In the genomic region with DNA sequence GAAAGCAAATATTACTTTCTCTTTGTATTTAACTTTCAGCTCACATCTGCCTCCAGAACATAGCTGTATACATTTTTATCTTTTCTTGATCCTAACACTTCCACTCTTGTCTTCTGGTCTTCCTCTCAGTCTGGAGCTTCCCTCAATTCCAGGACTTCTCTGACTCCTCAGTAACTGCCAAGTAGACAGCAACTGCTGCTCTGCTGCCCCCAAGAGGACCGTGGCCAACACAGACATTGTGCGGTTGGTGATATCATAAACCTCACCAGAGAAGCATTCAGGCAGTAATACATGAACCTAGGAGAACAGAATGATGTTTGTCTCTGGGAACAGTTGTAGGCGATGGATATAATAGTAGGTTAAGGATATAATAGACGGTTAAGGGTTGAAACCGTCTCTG, we compare ENCODE assay signal across 9 cellular contexts. TPM values are rescaled to one million over a fixed set of nuclear protein-coding genes. Genes with fewer than 3 reads are reported as not detected.
DNase-seq lines count a peak whose midpoint lies in the region; ATAC-seq and TF ChIP-seq lines count a peak whose summit lies in the region.
"Had no signal": no experiment of that assay in that cellular context is flagged by ENCODE, and none has a peak within 500 bp of the region (broad histone marks: within the 10 kb centered on the region; RNA-seq: fewer than 3 reads in every experiment).

No MANE protein-coding gene starts in this region.

- H3K4ac ChIP-seq in mesendoderm (ENCODE audit: low read depth, low read length): no peak overlapping the region

- H3K36me3 Mint-ChIP-seq in MCF 10A (ENCODE audit: insufficient read depth, unreplicated experiment) (no peaks in the 10 kb centered on the region), natural killer cell (no peaks in the 10 kb centered on the region)

- H3K36me3 ChIP-seq in mesendoderm (ENCODE audit: control insufficient read depth, insufficient read depth, low read length): no peaks in the 10 kb centered on the region

- H4K5ac ChIP-seq in mesendoderm (ENCODE audit: low read length): no peak overlapping the region

- H3K4me1 ChIP-seq in mesendoderm (ENCODE audit: control insufficient read depth, low read depth, low read length): no peaks in the 10 kb centered on the region

- H3K79me2 ChIP-seq in mesendoderm (ENCODE audit: control insufficient read depth, insufficient read depth, low read length): no peaks in the 10 kb centered on the region

- H2BK5ac ChIP-seq in mesendoderm (ENCODE audit: low read length): no peak overlapping the region

- no peak overlapping the region for H4K8ac ChIP-seq in mesendoderm (ENCODE audit: low read depth, low read length)

- intact Hi-C loops in MCF 10A (cut with micrococcal nuclease): loop anchor here (1.0 kb wide), 3 partner anchors 201 to 305 kb away; no protein-coding TSS in a partner anchor
- intact Hi-C loops in natural killer cell (cut with micrococcal nuclease): no loop called here

- peaks cover 26% of the 10 kb centered on the region for H3K27me3 Mint-ChIP-seq in MCF 10A (ENCODE audit: insufficient read depth, unreplicated experiment)
- no peaks in the 10 kb centered on the region for H3K27me3 Mint-ChIP-seq in natural killer cell (ENCODE audit: low read depth in 2 of 2)

- H3K27ac Mint-ChIP-seq in MCF 10A (ENCODE audit: low read depth, unreplicated experiment) (no peak overlapping the region), natural killer cell (no peak overlapping the region)
- H3K27ac Mint-ChIP-seq: activated T-cell treated with anti-CD3 and anti-CD28 coated beads, Interleukin-2, amount 50 U/mL, for 72 hours had no signal

- no peak overlapping the region for H3K18ac ChIP-seq in mesendoderm (ENCODE audit: low read length)

- H3K4me1 Mint-ChIP-seq in MCF 10A (ENCODE audit: insufficient read depth, unreplicated experiment): no peaks in the 10 kb centered on the region
- no peaks in the 10 kb centered on the region for H3K4me1 Mint-ChIP-seq in natural killer cell

- H3K4me3 Mint-ChIP-seq in MCF 10A (ENCODE audit: unreplicated experiment) (no peak overlapping the region), natural killer cell (no peak overlapping the region)
- H3K4me3 Mint-ChIP-seq: activated T-cell treated with anti-CD3 and anti-CD28 coated beads, Interleukin-2, amount 50 U/mL, for 72 hours had no signal

- no peak overlapping the region for H3K4me2 ChIP-seq in mesendoderm (ENCODE audit: low read length)

- H3K4me3 ChIP-seq in mesendoderm (ENCODE audit: low read length): no peak overlapping the region

- POLR2A ChIA-PET in MCF 10A (lab: Yijun Ruan, JAX): no interaction called here

- no CpG with 5 or more reads among the region's 5 CpGs for WGBS in mesendoderm (ENCODE audit: extremely low coverage, insufficient coverage, low lambda C conversion rate)

- no peaks in the 10 kb centered on the region for H3K79me1 ChIP-seq in mesendoderm (ENCODE audit: low read length)

- H3K56ac ChIP-seq in mesendoderm (ENCODE audit: low read length): no peak overlapping the region

- no TSS peak for BruUV-seq in MCF 10A (replicated peaks; lab: Mats Ljungman, UMichigan)

- H2BK15ac ChIP-seq in mesendoderm (replicated peaks; ENCODE audit: low read depth): no peak overlapping the region

- no peaks in the 10 kb centered on the region for H3K27me3 ChIP-seq in mesendoderm (ENCODE audit: insufficient read depth, low read length, poor library complexity)

- DNase-seq in SKM-1 treated with dmso at 0.1 percent for 144 hours (lab: John Stamatoyannopoulos, UW; ENCODE audit: unreplicated experiment) (peak; percentile 1), SKM-1 (lab: John Stamatoyannopoulos, UW; ENCODE audit: unreplicated experiment) (no peak), NCI-H2029 treated with DMSO at 0.1 percent for 48 hours (lab: John Stamatoyannopoulos, UW) (peak; percentile 8), MCF 10A (ENCODE audit: unreplicated experiment) (peak; percentile 49), mesendoderm (peak; percentile 81), natural killer cell (no peak)
- no peak for DNase-seq in stimulated activated CD4-positive, alpha-beta T cell treated with anti-CD3 and anti-CD28 coated beads, Interleukin-2, amount 100 ng/mL, for 24 hours

- no peak overlapping the region for H3K23ac ChIP-seq in mesendoderm (ENCODE audit: low read length)

- H3K9ac ChIP-seq in mesendoderm (ENCODE audit: low read length): no peak overlapping the region

- no peak overlapping the region for H2AK5ac ChIP-seq in mesendoderm (ENCODE audit: low read length)

- CTCF ChIA-PET in MCF 10A (lab: Yijun Ruan, JAX): interaction anchor here (0.6 to 1.5 kb wide), 6 partner anchors 27 to 323 kb away, joined by 3 to 7 read pairs (median 4); no protein-coding TSS in a partner anchor

- H3K9me3 Mint-ChIP-seq in MCF 10A (ENCODE audit: unreplicated experiment): peaks cover 12% of the 10 kb centered on the region
- H3K9me3 Mint-ChIP-seq in natural killer cell: peaks cover 12 to 14% of the 10 kb centered on the region in 2 donors

- no peak overlapping the region for H3K27ac ChIP-seq in mesendoderm (ENCODE audit: low read depth, low read length)

- TF ChIP-seq CTCF in MCF 10A (IDR thresholded peaks at IDR 0.05; ENCODE audit: unreplicated experiment) (peak; percentile 39), natural killer cell (IDR thresholded peaks at IDR 0.05) (no peak)

- ATAC-seq in natural killer cell (no peak), HG02840 (IDR thresholded peaks at IDR 0.05; ENCODE audit: low FRiP score, unreplicated experiment) (no peak)
- ATAC-seq: activated T-cell treated with anti-CD3 and anti-CD28 coated beads, Interleukin-2, amount 50 U/mL, for 72 hours had no signal

- H2BK120ac ChIP-seq in mesendoderm (ENCODE audit: low read depth, low read length): no peak overlapping the region

RNA-seq across cellular contexts. Expression of gene FGF12, which starts 45.2 kb away (rescaled TPM):
- total RNA-seq in MCF 10A (2022) (0.09 TPM in 1 of 2 replicates, not detected in the other), natural killer cell (not detected)
- 18.6 TPM for polyA plus RNA-seq in mesendoderm (2013, experiment 1 of 2)
- 18.3 TPM for polyA plus RNA-seq in mesendoderm (2013, experiment 2 of 2)
- total RNA-seq: activated T-cell treated with anti-CD3 and anti-CD28 coated beads, Interleukin-2, amount 50 U/mL, for 72 hours had no signal

Comparison
In these comparisons a context has a peak if more than half of its experiments do, and no peak if none do; other contexts are left out.
1. DNase-seq: peak in SKM-1 treated with dmso at 0.1 percent for 144 hours (single experiment), NCI-H2029 treated with DMSO at 0.1 percent for 48 hours (single experiment), MCF 10A (single experiment) and mesendoderm (single experiment); none in SKM-1 (single experiment), natural killer cell (single experiment) and stimulated activated CD4-positive, alpha-beta T cell treated with anti-CD3 and anti-CD28 coated beads, Interleukin-2, amount 100 ng/mL, for 24 hours (0 of 2).